1 cellular context compared by ENCODE assay signal in genomic region chr11:16968196-16968595, GRCh38.
TF ChIP-seq lines count a peak whose summit lies in the region.

No MANE protein-coding gene starts in this region.

TF ChIP-seq in H1, 55 proteins besides CTCF, POLR2A, EP300 and RAD21 (continued from another document):
- TF ChIP-seq, protein P1, sequence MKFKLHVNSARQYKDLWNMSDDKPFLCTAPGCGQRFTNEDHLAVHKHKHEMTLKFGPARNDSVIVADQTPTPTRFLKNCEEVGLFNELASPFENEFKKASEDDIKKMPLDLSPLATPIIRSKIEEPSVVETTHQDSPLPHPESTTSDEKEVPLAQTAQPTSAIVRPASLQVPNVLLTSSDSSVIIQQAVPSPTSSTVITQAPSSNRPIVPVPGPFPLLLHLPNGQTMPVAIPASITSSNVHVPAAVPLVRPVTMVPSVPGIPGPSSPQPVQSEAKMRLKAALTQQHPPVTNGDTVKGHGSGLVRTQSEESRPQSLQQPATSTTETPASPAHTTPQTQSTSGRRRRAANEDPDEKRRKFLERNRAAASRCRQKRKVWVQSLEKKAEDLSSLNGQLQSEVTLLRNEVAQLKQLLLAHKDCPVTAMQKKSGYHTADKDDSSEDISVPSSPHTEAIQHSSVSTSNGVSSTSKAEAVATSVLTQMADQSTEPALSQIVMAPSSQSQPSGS (IDR thresholded peaks at IDR 0.05; ENCODE audit: low read length): no peak
- TF ChIP-seq MAFK (IDR thresholded peaks at IDR 0.05; ENCODE audit: low read depth, low read length): no peak
